Comparison of ENCODE assay signal across 15 cellular contexts in genomic region chr2:67776276-67776675, GRCh38.
DNase-seq lines count a peak whose midpoint lies in the region; ATAC-seq and TF ChIP-seq lines count a peak whose summit lies in the region.
"Had no signal": no experiment of that assay in that cellular context is flagged by ENCODE, and none has a peak within 500 bp of the region (broad histone marks: within the 10 kb centered on the region; RNA-seq: fewer than 3 reads in every experiment).

No MANE protein-coding gene starts in this region.

- no peak overlapping the region for H3K4me3 Mint-ChIP-seq in endothelial cell (ENCODE audit: unreplicated experiment)
- H3K4me3 Mint-ChIP-seq: CD4-positive, CD25-positive, alpha-beta regulatory T cell; HFFc6 had no signal

- H3K27me3 Mint-ChIP-seq in endothelial cell (ENCODE audit: unreplicated experiment) = no peaks in the 10 kb centered on the region

- no peaks in the 10 kb centered on the region for H3K9me3 Mint-ChIP-seq in endothelial cell (ENCODE audit: unreplicated experiment)
- H3K9me3 Mint-ChIP-seq: HFFc6 had no signal

- H3K27ac Mint-ChIP-seq in endothelial cell (ENCODE audit: unreplicated experiment) = no peak overlapping the region
- H3K27ac Mint-ChIP-seq: CD4-positive, CD25-positive, alpha-beta regulatory T cell; HFFc6 had no signal

- DNase-seq in ACHN (peak; percentile 3), M059J (ENCODE audit: low read depth) (peak; percentile 45), epithelial cell of proximal tubule (ENCODE audit: low read depth) (peak; percentile 75), myocyte (ENCODE audit: low read depth) (peak; percentile 23), endothelial cell (ENCODE audit: low spot score) (no peak), DMS 273 (lab: John Stamatoyannopoulos, UW; ENCODE audit: unreplicated experiment) (no peak)
- DNase-seq: CD4-positive, CD25-positive, alpha-beta regulatory T cell; DMS 273 treated with DMSO at 0.1 percent for 48 hours; GDM1; HCEC 1CT; HFFc6; IMR-90 had no signal

- no peak overlapping the region for H3K4me3 ChIP-seq in epithelial cell of proximal tubule (ENCODE audit: low read depth, low read length)
- H3K4me3 ChIP-seq: BLaER1 treated with 17β-estradiol and CSF1 and Interleukin-3, amounts not matched to agents 10 nM and 100 nM had no signal

- TF ChIP-seq CTCF in epithelial cell of proximal tubule (conservative IDR thresholded peaks at IDR 0.05; ENCODE audit: low read depth, low read length) (no peak), endothelial cell (IDR thresholded peaks at IDR 0.05; ENCODE audit: unreplicated experiment) (no peak)

- peaks cover 12% of the 10 kb centered on the region for H3K4me1 Mint-ChIP-seq in endothelial cell (ENCODE audit: unreplicated experiment)
- H3K4me1 Mint-ChIP-seq: CD4-positive, CD25-positive, alpha-beta regulatory T cell had no signal

- no peak for ATAC-seq in HG03097 (IDR thresholded peaks at IDR 0.05; ENCODE audit: low FRiP score, unreplicated experiment)
- ATAC-seq in HG02763 (IDR thresholded peaks at IDR 0.05; ENCODE audit: unreplicated experiment) = no peak

- in situ Hi-C loops in ACHN (cut with HindIII; ENCODE audit: low pct_ligation_motif_present, low pct_unique_long_range_greater_than_20kb, low sequenced_read_pairs) = no loop called here

- H3K36me3 Mint-ChIP-seq in endothelial cell (ENCODE audit: low read depth, unreplicated experiment) = no peaks in the 10 kb centered on the region
- H3K36me3 Mint-ChIP-seq: CD4-positive, CD25-positive, alpha-beta regulatory T cell had no signal

Comparison
In these comparisons a context has a peak if more than half of its experiments do, and no peak if none do; other contexts are left out.
1. DNase-seq: peak in ACHN (single experiment), M059J (single experiment), epithelial cell of proximal tubule (single experiment) and myocyte (single experiment); none in endothelial cell (single experiment) and DMS 273 (single experiment).